1 cellular context compared by ENCODE assay signal in the genomic region with DNA sequence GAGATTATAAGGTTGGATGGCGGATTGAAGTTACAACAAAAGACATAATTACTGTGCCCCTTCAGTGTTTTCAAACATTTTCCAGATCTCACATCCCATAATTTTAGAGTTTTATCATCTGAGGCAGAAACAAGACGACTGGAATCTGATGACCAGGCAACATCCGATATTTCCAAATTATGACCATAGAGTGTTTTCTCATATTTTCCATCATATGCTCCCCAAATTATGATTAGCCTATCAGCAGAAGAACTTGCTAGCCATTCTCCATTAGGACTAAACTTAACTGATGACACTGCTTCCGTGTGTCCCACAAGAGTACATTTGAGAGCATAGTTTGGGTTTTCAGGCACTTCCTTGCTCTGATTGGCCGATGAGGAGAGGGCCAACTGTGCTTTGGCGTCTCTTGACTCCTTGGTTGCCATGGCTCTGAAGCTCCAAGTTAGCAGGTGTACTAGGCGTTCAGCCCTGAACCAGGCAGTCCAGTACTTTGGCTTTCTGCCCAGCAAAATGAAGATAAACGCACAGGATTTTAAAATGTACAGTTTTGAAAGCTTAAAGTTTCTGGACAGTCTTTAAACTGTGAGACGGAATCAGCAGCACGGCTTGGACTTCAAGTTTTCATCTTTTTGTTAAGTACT.
TF ChIP-seq lines count a peak whose summit lies in the region.

No MANE protein-coding gene starts in this region.

TF ChIP-seq in neural cell, 6 proteins besides CTCF, POLR2A, EP300 and RAD21 (continued from another document):
- TF ChIP-seq, protein P1, sequence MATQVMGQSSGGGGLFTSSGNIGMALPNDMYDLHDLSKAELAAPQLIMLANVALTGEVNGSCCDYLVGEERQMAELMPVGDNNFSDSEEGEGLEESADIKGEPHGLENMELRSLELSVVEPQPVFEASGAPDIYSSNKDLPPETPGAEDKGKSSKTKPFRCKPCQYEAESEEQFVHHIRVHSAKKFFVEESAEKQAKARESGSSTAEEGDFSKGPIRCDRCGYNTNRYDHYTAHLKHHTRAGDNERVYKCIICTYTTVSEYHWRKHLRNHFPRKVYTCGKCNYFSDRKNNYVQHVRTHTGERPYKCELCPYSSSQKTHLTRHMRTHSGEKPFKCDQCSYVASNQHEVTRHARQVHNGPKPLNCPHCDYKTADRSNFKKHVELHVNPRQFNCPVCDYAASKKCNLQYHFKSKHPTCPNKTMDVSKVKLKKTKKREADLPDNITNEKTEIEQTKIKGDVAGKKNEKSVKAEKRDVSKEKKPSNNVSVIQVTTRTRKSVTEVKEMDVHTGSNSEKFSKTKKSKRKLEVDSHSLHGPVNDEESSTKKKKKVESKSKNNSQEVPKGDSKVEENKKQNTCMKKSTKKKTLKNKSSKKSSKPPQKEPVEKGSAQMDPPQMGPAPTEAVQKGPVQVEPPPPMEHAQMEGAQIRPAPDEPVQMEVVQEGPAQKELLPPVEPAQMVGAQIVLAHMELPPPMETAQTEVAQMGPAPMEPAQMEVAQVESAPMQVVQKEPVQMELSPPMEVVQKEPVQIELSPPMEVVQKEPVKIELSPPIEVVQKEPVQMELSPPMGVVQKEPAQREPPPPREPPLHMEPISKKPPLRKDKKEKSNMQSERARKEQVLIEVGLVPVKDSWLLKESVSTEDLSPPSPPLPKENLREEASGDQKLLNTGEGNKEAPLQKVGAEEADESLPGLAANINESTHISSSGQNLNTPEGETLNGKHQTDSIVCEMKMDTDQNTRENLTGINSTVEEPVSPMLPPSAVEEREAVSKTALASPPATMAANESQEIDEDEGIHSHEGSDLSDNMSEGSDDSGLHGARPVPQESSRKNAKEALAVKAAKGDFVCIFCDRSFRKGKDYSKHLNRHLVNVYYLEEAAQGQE (IDR thresholded peaks at IDR 0.05; ENCODE audit: borderline replicate concordance), result no peak
- TF ChIP-seq SMC3 (conservative IDR thresholded peaks at IDR 0.05; ENCODE audit: poor library complexity), result no peak
